Comparison of ENCODE assay signal across 8 cellular contexts in genomic region chr17:81222906-81223757, GRCh38. TPM values are rescaled to one million over a fixed set of nuclear protein-coding genes. Genes with fewer than 3 reads are reported as not detected.
DNase-seq lines count a peak whose midpoint lies in the region; ATAC-seq and TF ChIP-seq lines count a peak whose summit lies in the region.

Gene CEP131 (minus strand): TSS chr17:81222965. CDS start chr17:81220056, 2,909 bp downstream.

- H3K27me3 ChIP-seq in osteoblast (ENCODE audit: insufficient read depth, low read length) (no peaks in the 10 kb centered on the region), thymus (ENCODE audit: control insufficient read depth, insufficient read depth) (peaks cover 3% of the 10 kb centered on the region)

- DNase-seq in GM10266 (ENCODE audit: extremely low spot score) (peak; percentile 100), NCI-H1105 treated with DMSO at 0.1 percent for 48 hours (lab: John Stamatoyannopoulos, UW) (peak; percentile 93), SKM-1 treated with dmso at 0.1 percent for 144 hours (lab: John Stamatoyannopoulos, UW; ENCODE audit: unreplicated experiment) (peak; percentile 97), glutamatergic neuron (peak; percentile 99), osteoblast (ENCODE audit: insufficient read length, low spot score, missing footprints) (peak; percentile 100)

- H3K4me3 ChIP-seq in osteoblast (ENCODE audit: insufficient read depth, low read length): peak within 1 kb of the TSS; percentile 87
- H3K4me3 ChIP-seq in thymus (ENCODE audit: low read length): peak within 1 kb of the TSS; percentile 80

- H3K36me3 ChIP-seq in osteoblast (ENCODE audit: insufficient read depth, low read length): no peaks in the 10 kb centered on the region
- peaks cover 14% of the 10 kb centered on the region for H3K36me3 ChIP-seq in thymus (ENCODE audit: control insufficient read depth, insufficient read depth)

- no peaks in the 10 kb centered on the region for H3K9me3 Mint-ChIP-seq in activated naive CD8-positive, alpha-beta T cell (ENCODE audit: low read depth)
- H3K9me3 Mint-ChIP-seq in glutamatergic neuron (ENCODE audit: unreplicated experiment): peaks cover 13% of the 10 kb centered on the region

- peak within 1 kb of the TSS; percentile 90 for H3K4me2 ChIP-seq in osteoblast (ENCODE audit: insufficient read depth, low read length)

- peak within 1 kb of the TSS; percentile 94 for H2AFZ ChIP-seq in osteoblast (ENCODE audit: low read length)

- TF ChIP-seq CTCF in GM10266 (IDR thresholded peaks at IDR 0.05; ENCODE audit: control insufficient read depth, insufficient read depth, low read depth, missing control alignments) (no peak), glutamatergic neuron (IDR thresholded peaks at IDR 0.05; ENCODE audit: partially characterized antibody, unreplicated experiment) (no peak), osteoblast (IDR thresholded peaks at IDR 0.05; ENCODE audit: extremely low read depth, low read depth, low read length) (no peak)

- peak within 1 kb of the TSS; percentile 86 for H3K27ac Mint-ChIP-seq in activated naive CD8-positive, alpha-beta T cell
- H3K27ac Mint-ChIP-seq in glutamatergic neuron (ENCODE audit: unreplicated experiment): no peak within 1 kb of the TSS

- H3K36me3 Mint-ChIP-seq in activated naive CD8-positive, alpha-beta T cell: no peaks in the 10 kb centered on the region
- peaks cover 10% of the 10 kb centered on the region for H3K36me3 Mint-ChIP-seq in glutamatergic neuron (ENCODE audit: unreplicated experiment)

- H3K79me2 ChIP-seq in osteoblast (ENCODE audit: insufficient read depth, low read length): peaks cover 11% of the 10 kb centered on the region

- H3K27ac ChIP-seq in osteoblast (ENCODE audit: low read depth, low read length) (peak within 1 kb of the TSS; percentile 23), thymus (ENCODE audit: low read depth) (no peak within 1 kb of the TSS)

- H3K27me3 Mint-ChIP-seq in activated naive CD8-positive, alpha-beta T cell: no peaks in the 10 kb centered on the region
- peaks cover 4% of the 10 kb centered on the region for H3K27me3 Mint-ChIP-seq in glutamatergic neuron (ENCODE audit: unreplicated experiment)

- 1% methylated on average over 79 of the region's 79 CpGs for WGBS in thymus

- peaks cover 3% of the 10 kb centered on the region for H4K20me1 ChIP-seq in osteoblast (ENCODE audit: insufficient read depth, low read length)

- peaks cover 14% of the 10 kb centered on the region for H3K4me1 Mint-ChIP-seq in activated naive CD8-positive, alpha-beta T cell (ENCODE audit: low read depth)
- H3K4me1 Mint-ChIP-seq in glutamatergic neuron (ENCODE audit: low read depth, unreplicated experiment): peaks cover 9% of the 10 kb centered on the region

- H3K9me3 ChIP-seq in osteoblast (ENCODE audit: low read depth, low read length) (no peaks in the 10 kb centered on the region), thymus (ENCODE audit: control insufficient read depth) (no peaks in the 10 kb centered on the region)

- H3K4me1 ChIP-seq in osteoblast (ENCODE audit: insufficient read depth, low read length) (peaks cover 9% of the 10 kb centered on the region), thymus (ENCODE audit: control insufficient read depth, insufficient read depth, low read length) (peaks cover 10% of the 10 kb centered on the region)

- ATAC-seq in HG02678 (IDR thresholded peaks at IDR 0.05; ENCODE audit: unreplicated experiment): peak; percentile 95

- H3K4me3 Mint-ChIP-seq in activated naive CD8-positive, alpha-beta T cell: peak within 1 kb of the TSS; percentile 82
- H3K4me3 Mint-ChIP-seq in glutamatergic neuron (ENCODE audit: unreplicated experiment): peak within 1 kb of the TSS; percentile 91

RNA-seq across cellular contexts. Expression of gene CEP131, which starts in this region (rescaled TPM):
- total RNA-seq in glutamatergic neuron (ENCODE audit: unreplicated experiment) (35.1 TPM), osteoblast (7.7 and 8.7 TPM in 2 replicates)
- 13.3 TPM for polyA plus RNA-seq in thymus
